29 cellular contexts compared by ENCODE assay signal in genomic region chr17:71361691-71362450, GRCh38.
DNase-seq lines count a peak whose midpoint lies in the region; ATAC-seq and TF ChIP-seq lines count a peak whose summit lies in the region.
"Had no signal": no experiment of that assay in that cellular context is flagged by ENCODE, and none has a peak within 500 bp of the region (broad histone marks: within the 10 kb centered on the region; RNA-seq: fewer than 3 reads in every experiment).

No MANE protein-coding gene starts in this region.

- CTCF ChIA-PET in AG04450 (lab: Charles Lee), result no interaction called here
- CTCF ChIA-PET in CD8-positive, alpha-beta T cell (lab: Charles Lee), result no interaction called here

- H3K4me1 ChIP-seq in CD8-positive, alpha-beta T cell (ENCODE audit: insufficient read depth, low read length), result no peaks in the 10 kb centered on the region
- H3K4me1 ChIP-seq: BLaER1, right atrium auricular region had no signal

- TF ChIP-seq CTCF in AG04450 (IDR thresholded peaks at IDR 0.05; ENCODE audit: low read depth, low read length), result no peak
- no peak for TF ChIP-seq CTCF in cardiac fibroblast (IDR thresholded peaks at IDR 0.05; ENCODE audit: low read depth, low read length)
- no peak for TF ChIP-seq CTCF in CD8-positive, alpha-beta T cell (IDR thresholded peaks at IDR 0.05)

- no peaks in the 10 kb centered on the region for H3K4me1 Mint-ChIP-seq in CD8-positive, alpha-beta T cell (ENCODE audit: low read depth)
- H3K4me1 Mint-ChIP-seq: natural killer cell, T-cell had no signal

- H3K36me3 ChIP-seq in CD8-positive, alpha-beta T cell (ENCODE audit: insufficient read depth, low read length), result no peaks in the 10 kb centered on the region
- H3K36me3 ChIP-seq: BLaER1, ovary, right atrium auricular region had no signal

- H3K36me3 Mint-ChIP-seq in CD8-positive, alpha-beta T cell, result no peaks in the 10 kb centered on the region
- H3K36me3 Mint-ChIP-seq: T-cell had no signal

- no peak overlapping the region for H3K4me3 Mint-ChIP-seq in CD8-positive, alpha-beta T cell
- H3K4me3 Mint-ChIP-seq: natural killer cell, T-cell had no signal

- DNase-seq in AG04450 (ENCODE audit: low read depth, low spot score) (peak; percentile 33), LHCN-M2 (ENCODE audit: low read depth) (peak; percentile 14), cardiac fibroblast (ENCODE audit: low read depth in 2 of 2) (peak; percentile 11 to 28), left kidney (ENCODE audit: low read depth, low spot score) (peak; percentile 27), iPS-NIHi7 (ENCODE audit: extremely low spot score) (no peak)
- DNase-seq in CD8-positive, alpha-beta T cell, result no peak
- DNase-seq: activated naive CD4-positive, alpha-beta T cell treated with anti-CD3 and anti-CD28 coated beads, Interleukin-2, amount 50 U/mL, for 16 hours; activated T-cell treated with anti-CD3 and anti-CD28 coated beads, Interleukin-2, amount 50 U/mL, for 48 hours; aorta; Calu3; effector CD8-positive, alpha-beta T cell; left cardiac atrium; mesendoderm; natural killer cell; NCI-H1105; NCI-H2029; NCI-H446; ovary; SHP77 treated with DMSO at 0.1 percent for 48 hours; stimulated activated CD4-positive, alpha-beta T cell treated with anti-CD3 and anti-CD28 coated beads, Interleukin-15, amount 100 ng/mL, for 24 hours; stimulated activated CD8-positive, alpha-beta memory T cell treated with anti-CD3 and anti-CD28 coated beads, Interleukin-4, amount 100 ng/mL, for 48 hours; T-cell; trophoblast cell had no signal

- POLR2A ChIA-PET in AG04450 (lab: Yijun Ruan, JAX), result no interaction called here
- POLR2A ChIA-PET in CD8-positive, alpha-beta T cell (lab: Charles Lee), result no interaction called here

- H3K27ac Mint-ChIP-seq in CD8-positive, alpha-beta T cell, result no peak overlapping the region
- H3K27ac Mint-ChIP-seq: natural killer cell, T-cell had no signal

- H3K27me3 ChIP-seq in AG04450 (ENCODE audit: control insufficient read depth, insufficient read depth, low read length), result no peaks in the 10 kb centered on the region
- H3K27me3 ChIP-seq in CD8-positive, alpha-beta T cell (ENCODE audit: insufficient read depth, low read length), result no peaks in the 10 kb centered on the region
- H3K27me3 ChIP-seq: BLaER1, ovary, right atrium auricular region had no signal

- H3K27me3 Mint-ChIP-seq in CD8-positive, alpha-beta T cell (ENCODE audit: low read depth), result no peaks in the 10 kb centered on the region
- H3K27me3 Mint-ChIP-seq: T-cell had no signal

- H3K9me3 Mint-ChIP-seq in CD8-positive, alpha-beta T cell, result peaks cover 15% of the 10 kb centered on the region

- H3K9me3 ChIP-seq in AG04450 (ENCODE audit: control insufficient read depth, insufficient read depth, low read length), result peaks cover 5% of the 10 kb centered on the region; the same call in 1 of the 2 replicates
- no peaks in the 10 kb centered on the region for H3K9me3 ChIP-seq in CD8-positive, alpha-beta T cell (ENCODE audit: low read length)
- H3K9me3 ChIP-seq: A549, ovary had no signal

- no peak for ATAC-seq in CD8-positive, alpha-beta T cell
- no peak for ATAC-seq in GM21367 (IDR thresholded peaks at IDR 0.05; ENCODE audit: unreplicated experiment)
- no peak for ATAC-seq in GM19463 (IDR thresholded peaks at IDR 0.05; ENCODE audit: unreplicated experiment)
- ATAC-seq: A549, esophagus mucosa, left cardiac atrium, natural killer cell, T-cell had no signal

- intact Hi-C loops in CD8-positive, alpha-beta T cell (cut with DNase I, micrococcal nuclease), result no loop called here

- H3K4me3 ChIP-seq in AG04450 (ENCODE audit: low read depth, low read length), result no peak overlapping the region
- no peak overlapping the region for H3K4me3 ChIP-seq in cardiac fibroblast (replicated peaks in 1 of 2; ENCODE audit: low read depth in 2 of 2, low read length in 2 of 2)
- H3K4me3 ChIP-seq in CD8-positive, alpha-beta T cell (ENCODE audit: low read depth, low read length), result no peak overlapping the region
- H3K4me3 ChIP-seq: A549, BLaER1, ovary, right atrium auricular region had no signal

- H3K27ac ChIP-seq in AG04450 (ENCODE audit: low read depth, low read length), result peak overlapping the region; percentile 67
- no peak overlapping the region for H3K27ac ChIP-seq in CD8-positive, alpha-beta T cell (ENCODE audit: low read depth, low read length)
- H3K27ac ChIP-seq: A549, BLaER1, ovary, right atrium auricular region had no signal

Comparison
In these comparisons a context has a peak if more than half of its experiments do, and no peak if none do; other contexts are left out.
1. DNase-seq: peak in AG04450 (single experiment), LHCN-M2 (single experiment), cardiac fibroblast (2 of 2) and left kidney (single experiment); none in CD8-positive, alpha-beta T cell (0 of 7) and iPS-NIHi7 (single experiment).